In the genomic region with DNA sequence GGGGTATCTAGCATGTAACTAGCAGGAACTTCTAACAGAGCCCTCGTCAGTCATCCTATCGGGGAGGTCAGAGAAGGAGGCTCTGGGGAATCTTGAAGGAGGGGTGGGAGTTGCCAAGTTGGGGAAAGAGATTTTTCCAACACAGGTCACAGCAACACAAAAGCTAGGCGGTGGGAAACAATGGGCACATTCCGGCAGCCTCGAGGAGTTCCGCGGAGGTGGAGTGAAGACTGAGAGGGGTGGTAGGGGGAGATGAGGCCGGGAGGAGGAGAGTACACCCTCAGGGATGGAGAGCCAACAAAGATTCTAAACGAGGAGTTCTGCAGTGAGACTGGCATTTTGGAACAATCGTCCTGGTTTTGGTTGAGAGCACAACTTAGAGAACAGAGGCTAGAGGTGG, we compare ENCODE assay signal across 24 cellular contexts. TPM values are rescaled to one million over a fixed set of nuclear protein-coding genes. Genes with fewer than 3 reads are reported as not detected.
"Had no signal": no experiment of that assay in that cellular context is flagged by ENCODE, and none has a peak within 500 bp of the region (broad histone marks: within the 10 kb centered on the region; RNA-seq: fewer than 3 reads in every experiment).

No MANE protein-coding gene starts in this region.

- H3K27ac ChIP-seq: heart right ventricle, left ventricle myocardium inferior, lower lobe of right lung, neutrophil, sigmoid colon, skin epidermis, testis, tibial nerve had no signal

- ATAC-seq: heart right ventricle; left cardiac atrium; lower lobe of right lung; stimulated activated naive B cell treated with anti-CD40 and anti-IgM and Interleukin-4, amounts not matched to agents 10 μg/mL and 1 μg/mL and 100 μg/mL, for 72 hours; stimulated activated naive CD8-positive, alpha-beta T cell treated with anti-CD3 and anti-CD28 coated beads, Interleukin-15, amount 100 ng/mL, for 72 hours had no signal

- H3K4me1 ChIP-seq: heart right ventricle, left ventricle myocardium inferior, lower lobe of right lung, sigmoid colon, testis, tibial nerve had no signal

- H3K27me3 ChIP-seq: neutrophil, testis had no signal

- H3K9me3 Mint-ChIP-seq: memory B cell; nephron; stimulated activated naive B cell treated with anti-CD40 and anti-IgM and Interleukin-4, amounts not matched to agents 10 μg/mL and 1 μg/mL and 100 μg/mL, for 72 hours; stimulated activated naive CD8-positive, alpha-beta T cell treated with anti-CD3 and anti-CD28 coated beads, Interleukin-15, amount 100 ng/mL, for 72 hours had no signal

- H3K4me1 Mint-ChIP-seq: memory B cell; nephron; stimulated activated naive B cell treated with anti-CD40 and anti-IgM and Interleukin-4, amounts not matched to agents 10 μg/mL and 1 μg/mL and 100 μg/mL, for 72 hours; stimulated activated naive CD8-positive, alpha-beta T cell treated with anti-CD3 and anti-CD28 coated beads, Interleukin-15, amount 100 ng/mL, for 72 hours had no signal

- H3K36me3 ChIP-seq: heart right ventricle, left ventricle myocardium inferior, lower lobe of right lung, neutrophil, sigmoid colon, tibial nerve had no signal

- DNase-seq: effector memory CD4-positive, alpha-beta T cell; heart right ventricle; hypothalamus; kidney; left cardiac atrium; left ventricle myocardium inferior; lower lobe of right lung; midbrain; posterior cingulate gyrus; sigmoid colon; stimulated activated CD4-positive, alpha-beta T cell treated with anti-CD3 and anti-CD28 coated beads, Interleukin-2, amount 100 ng/mL, for 24 hours; stimulated activated CD4-positive, alpha-beta T cell treated with anti-CD3 and anti-CD28 coated beads, Interleukin-4, amount 100 ng/mL, for 4 hours; stimulated activated naive B cell treated with anti-CD40 and anti-IgM and Interleukin-4, amounts not matched to agents 10 μg/mL and 1 μg/mL and 100 μg/mL, for 72 hours; stimulated activated naive CD8-positive, alpha-beta T cell treated with anti-CD3 and anti-CD28 coated beads, Interleukin-15, amount 100 ng/mL, for 72 hours; testis had no signal

- H3K27ac Mint-ChIP-seq: memory B cell; nephron; stimulated activated naive B cell treated with anti-CD40 and anti-IgM and Interleukin-4, amounts not matched to agents 10 μg/mL and 1 μg/mL and 100 μg/mL, for 72 hours; stimulated activated naive CD8-positive, alpha-beta T cell treated with anti-CD3 and anti-CD28 coated beads, Interleukin-15, amount 100 ng/mL, for 72 hours had no signal

- H3K36me3 Mint-ChIP-seq: memory B cell; stimulated activated naive B cell treated with anti-CD40 and anti-IgM and Interleukin-4, amounts not matched to agents 10 μg/mL and 1 μg/mL and 100 μg/mL, for 72 hours had no signal

- H3K9me3 ChIP-seq: heart right ventricle, left ventricle myocardium inferior, lower lobe of right lung, neutrophil, sigmoid colon, testis, tibial nerve had no signal

- H3K4me3 ChIP-seq: heart right ventricle, left ventricle myocardium inferior, lower lobe of right lung, sigmoid colon, skin epidermis, testis, tibial nerve had no signal

- FAIRE-seq: endometrium, frontal cortex, kidney had no signal

- H3K4me3 Mint-ChIP-seq: memory B cell; nephron; stimulated activated naive B cell treated with anti-CD40 and anti-IgM and Interleukin-4, amounts not matched to agents 10 μg/mL and 1 μg/mL and 100 μg/mL, for 72 hours; stimulated activated naive CD8-positive, alpha-beta T cell treated with anti-CD3 and anti-CD28 coated beads, Interleukin-15, amount 100 ng/mL, for 72 hours had no signal

RNA-seq across cellular contexts. Expression of gene CALB2, which starts 13.5 kb away (rescaled TPM):
- total RNA-seq: glomerular endothelial cell, pulmonary artery endothelial cell had no signal
